Comparison of ENCODE assay signal across 10 cellular contexts in genomic region chr11:68008381-68009337, GRCh38. TPM values are rescaled to one million over a fixed set of nuclear protein-coding genes. Genes with fewer than 3 reads are reported as not detected.
DNase-seq lines count a peak whose midpoint lies in the region; ATAC-seq and TF ChIP-seq lines count a peak whose summit lies in the region.
"Had no signal": no experiment of that assay in that cellular context is flagged by ENCODE, and none has a peak within 500 bp of the region (broad histone marks: within the 10 kb centered on the region; RNA-seq: fewer than 3 reads in every experiment).

No MANE protein-coding gene starts in this region.

- H3K79me2 ChIP-seq in osteoblast (ENCODE audit: insufficient read depth, low read length): peaks cover 25% of the 10 kb centered on the region

- peak overlapping the region; percentile 98 for H3K4me2 ChIP-seq in osteoblast (ENCODE audit: insufficient read depth, low read length)

- peak; percentile 74 for DNase-seq in DMS153 (lab: John Stamatoyannopoulos, UW)
- peak; percentile 57 for DNase-seq in NCI-H2029 (lab: John Stamatoyannopoulos, UW)
- peak; percentile 67 for DNase-seq in chondrocyte (ENCODE audit: low spot score)
- no peak for DNase-seq in osteoblast (ENCODE audit: insufficient read length, low spot score, missing footprints)
- DNase-seq in superior temporal gyrus (ENCODE audit: extremely low spot score): no peak
- no peak for DNase-seq in HK-2 (ENCODE audit: unreplicated experiment)
- DNase-seq: central memory CD4-positive, alpha-beta T cell had no signal

- H3K27ac ChIP-seq in osteoblast (ENCODE audit: low read depth, low read length): peak overlapping the region; percentile 82

- peaks cover 60% of the 10 kb centered on the region for H3K4me1 Mint-ChIP-seq in chondrocyte (ENCODE audit: low read depth)

- H4K20me1 ChIP-seq in osteoblast (ENCODE audit: insufficient read depth, low read length): no peaks in the 10 kb centered on the region

- no peaks in the 10 kb centered on the region for H3K36me3 ChIP-seq in osteoblast (ENCODE audit: insufficient read depth, low read length)

- no peaks in the 10 kb centered on the region for H3K9me3 Mint-ChIP-seq in chondrocyte (ENCODE audit: low read depth)
- H3K9me3 Mint-ChIP-seq: T-helper 2 cell treated with Interferon-gamma antibody and Interleukin-4, amounts not matched to agents 5 μg/mL and 100 μg/mL, for 36 hours had no signal

- H3K4me1 ChIP-seq in osteoblast (ENCODE audit: insufficient read depth, low read length): peaks cover 47% of the 10 kb centered on the region

- no peaks in the 10 kb centered on the region for H3K27me3 Mint-ChIP-seq in chondrocyte (ENCODE audit: low read depth)

- no peak overlapping the region for H3K4me3 Mint-ChIP-seq in chondrocyte (ENCODE audit: unreplicated experiment)
- H3K4me3 Mint-ChIP-seq: T-helper 2 cell treated with Interferon-gamma antibody and Interleukin-4, amounts not matched to agents 5 μg/mL and 100 μg/mL, for 36 hours had no signal

- ATAC-seq in HG03432 (IDR thresholded peaks at IDR 0.05; ENCODE audit: unreplicated experiment) (no peak), HG03139 (IDR thresholded peaks at IDR 0.05; ENCODE audit: unreplicated experiment) (no peak)

- peak overlapping the region; percentile 4 for H3K27ac Mint-ChIP-seq in chondrocyte (ENCODE audit: unreplicated experiment)
- H3K27ac Mint-ChIP-seq: T-helper 2 cell treated with Interferon-gamma antibody and Interleukin-4, amounts not matched to agents 5 μg/mL and 100 μg/mL, for 36 hours had no signal

- no peak overlapping the region for H2AFZ ChIP-seq in osteoblast (ENCODE audit: low read length)

- H3K9me3 ChIP-seq in osteoblast (ENCODE audit: low read depth, low read length): no peaks in the 10 kb centered on the region

- no peaks in the 10 kb centered on the region for H3K36me3 Mint-ChIP-seq in chondrocyte (ENCODE audit: low read depth)

- no peak for TF ChIP-seq CTCF in chondrocyte (IDR thresholded peaks at IDR 0.05)
- TF ChIP-seq CTCF in osteoblast (IDR thresholded peaks at IDR 0.05; ENCODE audit: extremely low read depth, low read depth, low read length): no peak

- no peak overlapping the region for H3K4me3 ChIP-seq in osteoblast (ENCODE audit: insufficient read depth, low read length)

- H3K27me3 ChIP-seq in osteoblast (ENCODE audit: insufficient read depth, low read length): no peaks in the 10 kb centered on the region

RNA-seq across cellular contexts. Expression of gene ALDH3B1, which starts 1.5 kb away (rescaled TPM):
- total RNA-seq in chondrocyte (10.8 to 14.3 TPM (median 13.1 TPM) in 3 replicates), osteoblast (59.5 and 63.0 TPM in 2 replicates)

RNA-seq across cellular contexts. Expression of gene UNC93B1, which starts 4.8 kb away (rescaled TPM):
- total RNA-seq in chondrocyte (14.4 to 16.6 TPM (median 15.9 TPM) in 3 replicates), osteoblast (36.5 and 39.8 TPM in 2 replicates)

RNA-seq across cellular contexts. Expression of gene NDUFS8, which starts 21.8 kb away (rescaled TPM):
- total RNA-seq in chondrocyte: 140 to 172 TPM (median 143 TPM) in 3 replicates
- 60.7 and 73.1 TPM in 2 replicates for total RNA-seq in osteoblast

RNA-seq across cellular contexts. Expression of gene TCIRG1, which starts 30.2 kb away (rescaled TPM):
- 52.3 to 73.2 TPM (median 66.5 TPM) in 3 replicates for total RNA-seq in chondrocyte
- 85.4 and 87.5 TPM in 2 replicates for total RNA-seq in osteoblast

Comparison
In these comparisons a context has a peak if more than half of its experiments do, and no peak if none do; other contexts are left out.
1. DNase-seq: peak in DMS153 (single experiment), NCI-H2029 (single experiment) and chondrocyte (single experiment); none in osteoblast (single experiment), superior temporal gyrus (single experiment) and HK-2 (single experiment).